8 cellular contexts compared by ENCODE assay signal in the genomic region with DNA sequence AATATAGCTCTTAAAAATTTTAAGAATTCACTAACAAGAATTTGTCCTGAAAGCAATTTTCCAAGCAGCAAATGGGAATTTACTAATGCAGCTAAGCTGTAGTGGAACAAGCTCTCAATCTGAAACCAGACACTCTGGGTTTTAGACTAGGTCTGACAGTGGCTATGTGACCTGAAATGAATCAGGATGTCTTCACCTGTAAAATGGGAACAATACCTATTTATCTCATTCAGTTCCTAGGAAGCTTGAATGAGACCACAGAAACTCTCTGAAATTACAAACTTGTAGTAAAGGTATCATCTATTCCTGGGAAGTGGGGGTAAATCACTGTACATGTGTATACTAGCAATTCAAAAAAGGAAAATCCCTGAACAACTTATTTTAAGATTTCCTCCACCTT. TPM values are rescaled to one million over a fixed set of nuclear protein-coding genes. Genes with fewer than 3 reads are reported as not detected.
DNase-seq lines count a peak whose midpoint lies in the region; ATAC-seq, FAIRE-seq and TF ChIP-seq lines count a peak whose summit lies in the region.

No MANE protein-coding gene starts in this region.

- peaks cover 19% of the 10 kb centered on the region for H3K36me3 Mint-ChIP-seq in chondrocyte (ENCODE audit: low read depth)
- H3K36me3 Mint-ChIP-seq in naive B cell = peaks cover 22 to 29% of the 10 kb centered on the region in 2 donors

- no peaks in the 10 kb centered on the region for H3K27me3 ChIP-seq in AG04450 (ENCODE audit: control insufficient read depth, insufficient read depth, low read length)
- H3K27me3 ChIP-seq in body of pancreas = no peaks in the 10 kb centered on the region

- H3K9me3 Mint-ChIP-seq in chondrocyte (ENCODE audit: low read depth) (no peaks in the 10 kb centered on the region), naive B cell (no peaks in the 10 kb centered on the region)

- peaks cover 0 to 3% of the 10 kb centered on the region in 2 donors for H3K36me3 ChIP-seq in body of pancreas (replicated peaks in 1 of 2; ENCODE audit: insufficient read depth in 1 of 2, low read depth in 2 of 2)

- H3K27ac Mint-ChIP-seq in chondrocyte (ENCODE audit: unreplicated experiment) = peak overlapping the region; percentile 97
- H3K27ac Mint-ChIP-seq in naive B cell = peak overlapping the region in 3 of 6 donors; percentile 97 to 98 (median 97)

- H3K27ac ChIP-seq in AG04450 (ENCODE audit: low read depth, low read length) (no peak overlapping the region), body of pancreas (no peak overlapping the region)

- ATAC-seq in naive B cell (ENCODE audit: low read depth in 2 of 2) (no peak), body of pancreas (no peak)
- no peak for ATAC-seq in activated CD4-positive, CD25-positive, alpha-beta regulatory T cell treated with anti-CD3 and anti-CD28 coated beads, Interleukin-2, amount 50 U/mL, for 24 hours

- H3K4me1 ChIP-seq in body of pancreas = peaks cover 21% of the 10 kb centered on the region

- FAIRE-seq in RCC 7860 (lab: Jason Lieb, UNC) = no peak

- TF ChIP-seq POLR2A in body of pancreas (IDR thresholded peaks at IDR 0.05) = no peak

- H3K4me3 Mint-ChIP-seq in chondrocyte (ENCODE audit: unreplicated experiment) (peak overlapping the region; percentile 92), naive B cell (peak overlapping the region in 7 of 8 donors; percentile 94 to 100 (median 98))

- H3K4me3 ChIP-seq in AG04450 (ENCODE audit: low read depth, low read length) (peak overlapping the region; percentile 97), body of pancreas (no peak overlapping the region)
- peak overlapping the region; percentile 76 for H3K4me3 ChIP-seq in Jurkat, Clone E6-1 (ENCODE audit: low read length)

- H3K27me3 Mint-ChIP-seq in chondrocyte (ENCODE audit: low read depth) = no peaks in the 10 kb centered on the region
- no peaks in the 10 kb centered on the region for H3K27me3 Mint-ChIP-seq in naive B cell

- intact Hi-C loops in body of pancreas (cut with DNase I) = no loop called here

- CTCF ChIA-PET in AG04450 (lab: Charles Lee) (no interaction called here), HEK293T (lab: Yijun Ruan, JAX) (no interaction called here)

- H3K9me3 ChIP-seq in AG04450 (ENCODE audit: control insufficient read depth, insufficient read depth, low read length) (no peaks in the 10 kb centered on the region; the same call in 1 of the 2 replicates), body of pancreas (no peaks in the 10 kb centered on the region)

- DNase-seq in AG04450 (ENCODE audit: low read depth, low spot score) = no peak
- no peak for DNase-seq in Jurkat, Clone E6-1 (ENCODE audit: low read depth, low spot score)
- no peak for DNase-seq in chondrocyte (ENCODE audit: low spot score)
- DNase-seq in naive B cell = no peak
- DNase-seq in HEK293T (ENCODE audit: extremely low spot score) = no peak
- no peak for DNase-seq in body of pancreas
- no peak for DNase-seq in RCC 7860 (ENCODE audit: low spot score)

- POLR2A ChIA-PET in AG04450 (lab: Yijun Ruan, JAX) = no interaction called here
- POLR2A ChIA-PET in HEK293T (lab: Yijun Ruan, JAX) = no interaction called here

- H3K4me1 Mint-ChIP-seq in chondrocyte (ENCODE audit: low read depth) (peaks cover 38% of the 10 kb centered on the region), naive B cell (peaks cover 42 to 64% (median 43%) of the 10 kb centered on the region in 3 donors)

- TF ChIP-seq CTCF in AG04450 (IDR thresholded peaks at IDR 0.05; ENCODE audit: low read depth, low read length) (no peak), chondrocyte (IDR thresholded peaks at IDR 0.05) (no peak), body of pancreas (IDR thresholded peaks at IDR 0.05) (no peak)

TF ChIP-seq in HEK293T, 16 proteins besides CTCF, POLR2A, EP300 and RAD21:
- TF ChIP-seq HDGF (IDR thresholded peaks at IDR 0.05; ENCODE audit: borderline replicate concordance) (no peak), BHLHE40 (IDR thresholded peaks at IDR 0.05; ENCODE audit: borderline replicate concordance) (no peak), CTBP1 (IDR thresholded peaks at IDR 0.05; ENCODE audit: borderline replicate concordance) (no peak), FOXM1 (IDR thresholded peaks at IDR 0.05; ENCODE audit: borderline replicate concordance) (no peak), ARNT (IDR thresholded peaks at IDR 0.05) (no peak), ELF4 (IDR thresholded peaks at IDR 0.05) (no peak), FOXK2 (IDR thresholded peaks at IDR 0.05) (no peak), TARDBP (IDR thresholded peaks at IDR 0.05) (no peak), SUZ12 (IDR thresholded peaks at IDR 0.05) (no peak), SP1 (IDR thresholded peaks at IDR 0.05) (no peak), NFRKB (IDR thresholded peaks at IDR 0.05) (no peak), L3MBTL2 (conservative IDR thresholded peaks at IDR 0.05) (no peak), LEF1 (IDR thresholded peaks at IDR 0.05; ENCODE audit: borderline replicate concordance) (no peak), FOXA1 (IDR thresholded peaks at IDR 0.05) (no peak), ZNF384 (IDR thresholded peaks at IDR 0.05) (no peak)
- TF ChIP-seq, protein P1, sequence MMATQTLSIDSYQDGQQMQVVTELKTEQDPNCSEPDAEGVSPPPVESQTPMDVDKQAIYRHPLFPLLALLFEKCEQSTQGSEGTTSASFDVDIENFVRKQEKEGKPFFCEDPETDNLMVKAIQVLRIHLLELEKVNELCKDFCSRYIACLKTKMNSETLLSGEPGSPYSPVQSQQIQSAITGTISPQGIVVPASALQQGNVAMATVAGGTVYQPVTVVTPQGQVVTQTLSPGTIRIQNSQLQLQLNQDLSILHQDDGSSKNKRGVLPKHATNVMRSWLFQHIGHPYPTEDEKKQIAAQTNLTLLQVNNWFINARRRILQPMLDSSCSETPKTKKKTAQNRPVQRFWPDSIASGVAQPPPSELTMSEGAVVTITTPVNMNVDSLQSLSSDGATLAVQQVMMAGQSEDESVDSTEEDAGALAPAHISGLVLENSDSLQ (IDR thresholded peaks at IDR 0.05) = no peak

RNA-seq across cellular contexts. Expression of a gene that starts 1.2 kb away (rescaled TPM):
- polyA plus RNA-seq in AG04450 (2011; rRNA removed) (20.2 and 31.7 TPM in 2 replicates), naive B cell (ENCODE audit: low read depth in 6 of 6) (10 to 100 TPM in 5 of 6 donors, 1 to 10 TPM in 1; 5.7 to 27.4 (median 17.0) TPM)
- polyA minus RNA-seq in AG04450 (2011; rRNA and poly(A)+ RNA removed) = 3.3 and 7.4 TPM in 2 replicates
- polyA plus RNA-seq in Jurkat, Clone E6-1 (2012; ENCODE audit: insufficient read depth, insufficient read length) = 47.1 TPM
- total RNA-seq in chondrocyte (17.6 to 26.9 TPM (median 18.3 TPM) in 3 replicates), body of pancreas (10 to 100 TPM; 14.3 to 24.1 TPM)

RNA-seq across cellular contexts. Expression of a gene that starts 4.1 kb away (rescaled TPM):
- polyA plus RNA-seq in AG04450 (2011; rRNA removed) (221 and 266 TPM in 2 replicates), naive B cell (ENCODE audit: low read depth in 6 of 6) (100 to 1,000 TPM in 1 of 6 donors, 10 to 100 TPM in 5; 65.9 to 106 (median 82.5) TPM)
- 100 and 137 TPM in 2 replicates for polyA minus RNA-seq in AG04450 (2011; rRNA and poly(A)+ RNA removed)
- 233 TPM for polyA plus RNA-seq in Jurkat, Clone E6-1 (2012; ENCODE audit: insufficient read depth, insufficient read length)
- total RNA-seq in chondrocyte (126 to 157 TPM (median 133 TPM) in 3 replicates), body of pancreas (10 to 100 TPM; 27.0 to 40.5 TPM)

RNA-seq across cellular contexts. Expression of a gene that starts 46.1 kb away (rescaled TPM):
- polyA plus RNA-seq in AG04450 (2011; rRNA removed) = 77.6 and 91.9 TPM in 2 replicates
- polyA minus RNA-seq in AG04450 (2011; rRNA and poly(A)+ RNA removed) = 31.5 and 37.7 TPM in 2 replicates
- 110 TPM for polyA plus RNA-seq in Jurkat, Clone E6-1 (2012; ENCODE audit: insufficient read depth, insufficient read length)
- 34.1 to 46.1 TPM (median 37.1 TPM) in 3 replicates for total RNA-seq in chondrocyte
- polyA plus RNA-seq in naive B cell (ENCODE audit: low read depth in 6 of 6) = 10 to 100 TPM; 68.8 to 88.1 (median 75.2) TPM
- total RNA-seq in body of pancreas = 10 to 100 TPM; 30.1 to 38.6 TPM

Comparison
In these comparisons a context has a peak if more than half of its experiments do, and no peak if none do; other contexts are left out.
1. H3K4me3 ChIP-seq: peak in AG04450 (single experiment) and Jurkat, Clone E6-1 (single experiment); none in body of pancreas (0 of 2).